ENCODE assay signal across 8 cellular contexts in genomic region chr6:42879372-42880239, GRCh38. TPM values are rescaled to one million over a fixed set of nuclear protein-coding genes. Genes with fewer than 3 reads are reported as not detected.
DNase-seq lines count a peak whose midpoint lies in the region; ATAC-seq and TF ChIP-seq lines count a peak whose summit lies in the region.

TSS of gene RPL7L1 (plus strand) at chr6:42879616. CDS start at chr6:42879911, 295 bp downstream.

- no peaks in the 10 kb centered on the region for H3K9me3 Mint-ChIP-seq in CD14-positive monocyte

- peaks cover 16% of the 10 kb centered on the region for H3K4me1 Mint-ChIP-seq in CD14-positive monocyte

- peak; percentile 86 for DNase-seq in CD14-positive monocyte (ENCODE audit: low spot score)
- peak; percentile 95 for DNase-seq in NCI-H69 (lab: John Stamatoyannopoulos, UW)
- DNase-seq in activated CD4-positive, alpha-beta T cell treated with anti-CD3 and anti-CD28 coated beads, Interleukin-2, amount 50 U/mL, for 24 hours (ENCODE audit: low read depth in 1 of 2, low spot score in 1 of 2), result peak; percentile 74 to 84
- peak; percentile 91 for DNase-seq in dermis blood vessel endothelial cell
- peak; percentile 85 for DNase-seq in stimulated activated CD4-positive, alpha-beta T cell treated with anti-CD3 and anti-CD28 coated beads, Interleukin-4, amount 100 ng/mL, for 24 hours

- ATAC-seq in GM19372 (IDR thresholded peaks at IDR 0.05; ENCODE audit: low read depth, unreplicated experiment), result peak; percentile 91
- ATAC-seq in HG03521 (IDR thresholded peaks at IDR 0.05; ENCODE audit: unreplicated experiment), result peak; percentile 81

- no peaks in the 10 kb centered on the region for H3K9me3 ChIP-seq in liver (ENCODE audit: control insufficient read depth in 4 of 4, low read length in 3 of 4)

- TF ChIP-seq RAD21 in liver (IDR thresholded peaks at IDR 0.05), result peak in 1 of 2 donors; percentile 28

- peak within 1 kb of the TSS; percentile 92 to 95 for H3K27ac ChIP-seq in liver (ENCODE audit: low read depth in 1 of 2, low read length in 2 of 2)

- H3K4me3 ChIP-seq in liver (ENCODE audit: low read depth in 1 of 3, low read length in 3 of 3), result peak within 1 kb of the TSS; percentile 64 to 99 (median 94)

- TF ChIP-seq CTCF in CD14-positive monocyte (IDR thresholded peaks at IDR 0.05), result no peak
- TF ChIP-seq CTCF in liver (IDR thresholded peaks at IDR 0.05; ENCODE audit: low read depth, low read length, missing input control), result peak; percentile 19

- H3K27me3 ChIP-seq in liver (ENCODE audit: control insufficient read depth in 4 of 4, insufficient read depth in 4 of 4, low read length in 3 of 4), result no peaks in the 10 kb centered on the region

- peaks cover 0 to 2% (median 0%) of the 10 kb centered on the region in 3 donors for H3K27me3 Mint-ChIP-seq in CD14-positive monocyte (ENCODE audit: low read depth in 3 of 3)

- H3K36me3 Mint-ChIP-seq in CD14-positive monocyte, result peaks cover 17 to 33% of the 10 kb centered on the region in 2 donors

- peak within 1 kb of the TSS; percentile 98 to 99 for H3K9ac ChIP-seq in liver (ENCODE audit: low read depth in 1 of 2, low read length in 2 of 2)

- H3K4me1 ChIP-seq in liver (ENCODE audit: control insufficient read depth in 4 of 4, insufficient read depth in 4 of 4, low read length in 3 of 4), result peaks cover 4 to 19% (median 13%) of the 10 kb centered on the region in 4 donors

- intact Hi-C loops in CD14-positive monocyte (cut with micrococcal nuclease), result loop anchor here (2.0 to 5.0 kb wide), 2 partner anchors 13 to 217 kb away; no protein-coding TSS in a partner anchor

- WGBS in liver, result under 1% methylated on average over 41 of the region's 41 CpGs

- H3K4me3 Mint-ChIP-seq in CD14-positive monocyte, result peak within 1 kb of the TSS; percentile 98 to 99

- H3K36me3 ChIP-seq in liver (ENCODE audit: control insufficient read depth in 4 of 4, insufficient read depth in 3 of 4, low read depth in 1 of 4, low read length in 3 of 4), result peaks cover 6 to 19% (median 17%) of the 10 kb centered on the region in 4 donors

- H3K27ac Mint-ChIP-seq in CD14-positive monocyte, result peak within 1 kb of the TSS; percentile 98 to 100 (median 100)

TF ChIP-seq in liver, 16 proteins besides CTCF, POLR2A, EP300 and RAD21:
- TF ChIP-seq FOXA2 (IDR thresholded peaks at IDR 0.05), result peak; percentile 62
- TF ChIP-seq REST (IDR thresholded peaks at IDR 0.05), result peak; percentile 75
- peak; percentile 88 for TF ChIP-seq ZBTB33 (IDR thresholded peaks at IDR 0.05)
- no peak for TF ChIP-seq EGR1 (IDR thresholded peaks at IDR 0.05; ENCODE audit: low read depth in 2 of 2)
- TF ChIP-seq TAF1 (conservative IDR thresholded peaks at IDR 0.05), result peak; percentile 92
- peak; percentile 99 for TF ChIP-seq YY1 (IDR thresholded peaks at IDR 0.05)
- TF ChIP-seq GABPA (IDR thresholded peaks at IDR 0.05 in 1 of 2, conservative IDR thresholded peaks at IDR 0.05 in 1 of 2), result peak; percentile 68 to 96
- TF ChIP-seq JUND (IDR thresholded peaks at IDR 0.05), result peak; percentile 11 to 43
- no peak for TF ChIP-seq FOXA1 (IDR thresholded peaks at IDR 0.05)
- TF ChIP-seq HNF4A (conservative IDR thresholded peaks at IDR 0.05), result peak in 1 of 2 donors; percentile 14
- peak; percentile 44 for TF ChIP-seq SP1 (IDR thresholded peaks at IDR 0.05)
- peak; percentile 56 for TF ChIP-seq ATF3 (IDR thresholded peaks at IDR 0.05)
- TF ChIP-seq RXRA (IDR thresholded peaks at IDR 0.05), result peak; percentile 13 to 21
- no peak for TF ChIP-seq HNF4G (IDR thresholded peaks at IDR 0.05)
- TF ChIP-seq NR2F2 (IDR thresholded peaks at IDR 0.05), result no peak
- peak; percentile 92 for TF ChIP-seq MAX (IDR thresholded peaks at IDR 0.05)

RNA-seq across cellular contexts. Expression of gene RPL7L1, which starts in this region (rescaled TPM):
- polyA plus RNA-seq in CD14-positive monocyte (10 to 100 TPM; 29.7 to 35.5 TPM), liver (10 to 100 TPM; 39.6 to 43.8 TPM)
- total RNA-seq in dermis blood vessel endothelial cell (150 and 174 TPM in 2 replicates), liver (10 to 100 TPM; 51.9 to 63.8 TPM)

Comparison
In these comparisons a context has a peak if more than half of its experiments do, and no peak if none do; other contexts are left out.
1. Peak in every context shown above with its lines: DNase-seq, ATAC-seq, H3K4me3 ChIP-seq and H3K27ac ChIP-seq.